Comparison of ENCODE assay signal across 12 cellular contexts in genomic region chr22:23068832-23069385, GRCh38. TPM values are rescaled to one million over a fixed set of nuclear protein-coding genes. Genes with fewer than 3 reads are reported as not detected.
A peak's percentile ranks its signal among the peaks of the same experiment; 100 is the strongest.
DNase-seq lines count a peak whose midpoint lies in the region; ATAC-seq, FAIRE-seq and TF ChIP-seq lines count a peak whose summit lies in the region.
"Had no signal": no experiment of that assay in that cellular context is flagged by ENCODE, and none has a peak within 500 bp of the region (broad histone marks: within the 10 kb centered on the region; RNA-seq: fewer than 3 reads in every experiment).

No MANE protein-coding gene starts in this region.

- peak overlapping the region; percentile 39 for H3K4me3 Mint-ChIP-seq in activated naive CD4-positive, alpha-beta T cell treated with anti-CD3 and anti-CD28 coated beads, Interleukin-2, amount 50 U/mL, for 24 hours
- H3K4me3 Mint-ChIP-seq in naive B cell: peak overlapping the region; percentile 18 to 92 (median 89)

- H3K9me3 ChIP-seq in aorta (ENCODE audit: control insufficient read depth, low read length): no peaks in the 10 kb centered on the region
- H3K9me3 ChIP-seq: breast epithelium had no signal

- no peaks in the 10 kb centered on the region for H3K4me1 ChIP-seq in aorta (ENCODE audit: control insufficient read depth in 1 of 2, insufficient read depth in 2 of 2, low read length in 2 of 2)

- no peak overlapping the region for H3K4me3 ChIP-seq in aorta (ENCODE audit: low read length in 2 of 2)

- no peaks in the 10 kb centered on the region for H3K9me3 Mint-ChIP-seq in activated naive CD4-positive, alpha-beta T cell treated with anti-CD3 and anti-CD28 coated beads, Interleukin-2, amount 50 U/mL, for 24 hours
- H3K9me3 Mint-ChIP-seq in naive B cell: no peaks in the 10 kb centered on the region

- WGBS in aorta, 2 donors: 83 to 86% methylated on average over 8 of the region's 8 CpGs

- no peaks in the 10 kb centered on the region for H3K27me3 Mint-ChIP-seq in activated naive CD4-positive, alpha-beta T cell treated with anti-CD3 and anti-CD28 coated beads, Interleukin-2, amount 50 U/mL, for 24 hours
- H3K27me3 Mint-ChIP-seq in naive B cell: peaks cover 0 to 11% (median 4%) of the 10 kb centered on the region in 3 donors

- ATAC-seq in Right ventricle myocardium superior (ENCODE audit: poor library complexity): no peak
- ATAC-seq in naive B cell (ENCODE audit: low read depth in 2 of 2): no peak
- no peak for ATAC-seq in aorta (ENCODE audit: low FRiP score)
- ATAC-seq in HG02759 (IDR thresholded peaks at IDR 0.05; ENCODE audit: unreplicated experiment): no peak

- TF ChIP-seq POLR2A in GM12891 (IDR thresholded peaks at IDR 0.05; ENCODE audit: low read depth, low read length): no peak

- no peaks in the 10 kb centered on the region for H3K27me3 ChIP-seq in aorta (ENCODE audit: control insufficient read depth in 1 of 2, insufficient read depth in 2 of 2, low read length in 1 of 2)
- H3K27me3 ChIP-seq: breast epithelium had no signal

- H3K36me3 ChIP-seq in aorta (ENCODE audit: control insufficient read depth in 1 of 2, insufficient read depth in 2 of 2, low read length in 1 of 2): no peaks in the 10 kb centered on the region
- H3K36me3 ChIP-seq: breast epithelium had no signal

- peaks cover 19% of the 10 kb centered on the region for H3K4me1 Mint-ChIP-seq in activated naive CD4-positive, alpha-beta T cell treated with anti-CD3 and anti-CD28 coated beads, Interleukin-2, amount 50 U/mL, for 24 hours
- H3K4me1 Mint-ChIP-seq in naive B cell: peaks cover 26 to 32% (median 28%) of the 10 kb centered on the region in 3 donors

- no peak overlapping the region for H3K27ac ChIP-seq in aorta (ENCODE audit: low read depth in 1 of 2, low read length in 2 of 2)

- DNase-seq in cardiac septum (ENCODE audit: low spot score) (peak; percentile 12), Right ventricle myocardium superior (no peak), naive B cell (no peak), aorta (peak; percentile 19 to 38), AG08395 (ENCODE audit: low spot score) (no peak), GM12891 (ENCODE audit: insufficient read length, low spot score) (no peak)
- DNase-seq: erythroblast; NCI-H1436 treated with DMSO at 0.1 percent for 48 hours; NK-92 treated with Interleukin-12 subunit alpha and Interleukin-12 subunit beta, amount 100 ng/mL, for 24 hours had no signal

- intact Hi-C loops in cardiac septum (cut with DNase I): no loop called here
- intact Hi-C loops in Right ventricle myocardium superior (cut with DNase I): no loop called here
- intact Hi-C loops in aorta (cut with DNase I): no loop called here

- no peaks in the 10 kb centered on the region for H3K36me3 Mint-ChIP-seq in activated naive CD4-positive, alpha-beta T cell treated with anti-CD3 and anti-CD28 coated beads, Interleukin-2, amount 50 U/mL, for 24 hours
- H3K36me3 Mint-ChIP-seq in naive B cell: no peaks in the 10 kb centered on the region

- no peak overlapping the region for H3K27ac Mint-ChIP-seq in activated naive CD4-positive, alpha-beta T cell treated with anti-CD3 and anti-CD28 coated beads, Interleukin-2, amount 50 U/mL, for 24 hours
- peak overlapping the region in 2 of 6 donors; percentile 14 to 86 for H3K27ac Mint-ChIP-seq in naive B cell

- FAIRE-seq in GM12891 (lab: Jason Lieb, UNC): no peak

TF ChIP-seq in GM12891, 5 proteins besides CTCF, POLR2A, EP300 and RAD21:
- TF ChIP-seq POU2F2 (IDR thresholded peaks at IDR 0.05; ENCODE audit: low read depth, low read length) (no peak), SPI1 (IDR thresholded peaks at IDR 0.05; ENCODE audit: low read depth, low read length) (no peak)

RNA-seq across cellular contexts. Expression of gene GNAZ, which starts 1.4 kb away (rescaled TPM):
- total RNA-seq in cardiac septum (2.2 TPM), Right ventricle myocardium superior (3.1 TPM), aorta (1 to 10 TPM; 5.8 to 6.1 TPM)
- polyA plus RNA-seq in naive B cell (ENCODE audit: low read depth in 6 of 6) (1 to 10 TPM in 3 of 6 donors, under 1 TPM in 2, not detected in 1; 0.39 to 4.7 (median 2.3) TPM), aorta (1 to 10 TPM in 1 of 2 donors, under 1 TPM in 1; 0.84 to 1.4 TPM)
- polyA plus RNA-seq in GM12891 (2012; ENCODE audit: low read depth, missing spikeins): 0.09 TPM

Comparison
In these comparisons a context has a peak if more than half of its experiments do, and no peak if none do; other contexts are left out.
1. DNase-seq: peak in cardiac septum (single experiment) and aorta (2 of 2); none in Right ventricle myocardium superior (single experiment), naive B cell (single experiment), AG08395 (single experiment) and GM12891 (single experiment).